8 cellular contexts compared by ENCODE assay signal in the genomic region with DNA sequence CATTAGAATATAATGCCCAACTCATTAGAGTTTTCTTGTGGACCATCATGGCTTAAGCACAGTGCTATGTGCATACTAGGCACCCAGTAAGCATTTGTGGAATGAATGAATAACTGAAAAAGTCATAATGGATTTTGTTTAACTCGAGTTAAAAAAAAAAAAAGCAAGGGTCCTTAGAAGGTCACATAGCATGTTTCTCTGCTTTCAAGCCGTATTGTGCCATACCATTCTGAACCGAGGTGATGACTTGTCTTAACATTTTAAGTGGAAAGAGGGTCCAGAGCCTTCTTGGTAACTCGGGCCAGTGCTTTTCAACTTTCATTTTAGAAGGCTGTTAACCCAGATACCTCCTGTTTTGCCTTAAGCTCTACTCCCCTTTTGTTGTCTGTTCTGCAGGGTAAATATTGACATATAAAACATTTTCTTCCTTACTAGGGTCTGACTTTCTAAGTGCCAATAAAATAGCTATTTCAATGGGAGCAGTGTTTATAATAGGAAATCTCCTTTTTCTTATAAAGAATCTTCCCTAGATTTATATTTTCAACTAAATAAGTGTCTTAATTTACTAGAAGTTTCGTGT. TPM values are rescaled to one million over a fixed set of nuclear protein-coding genes. Genes with fewer than 3 reads are reported as not detected.
DNase-seq lines count a peak whose midpoint lies in the region; ATAC-seq and TF ChIP-seq lines count a peak whose summit lies in the region.

No MANE protein-coding gene starts in this region.

- H3K4me3 Mint-ChIP-seq in activated CD8-positive, alpha-beta memory T cell treated with anti-CD3 and anti-CD28 coated beads, Interleukin-2, amount 10 ng/mL, durations not matched to agents 7 days and 5 days: peak overlapping the region; percentile 91
- peak overlapping the region; percentile 99 for H3K4me3 Mint-ChIP-seq in activated naive CD8-positive, alpha-beta T cell

- TF ChIP-seq POLR2A in testis (IDR thresholded peaks at IDR 0.05): no peak

- H3K36me3 Mint-ChIP-seq in activated CD8-positive, alpha-beta memory T cell treated with anti-CD3 and anti-CD28 coated beads, Interleukin-2, amount 10 ng/mL, durations not matched to agents 7 days and 5 days: peaks cover 26% of the 10 kb centered on the region
- H3K36me3 Mint-ChIP-seq in activated naive CD8-positive, alpha-beta T cell: peaks cover 2% of the 10 kb centered on the region

- H3K27me3 Mint-ChIP-seq in activated CD8-positive, alpha-beta memory T cell treated with anti-CD3 and anti-CD28 coated beads, Interleukin-2, amount 10 ng/mL, durations not matched to agents 7 days and 5 days: no peaks in the 10 kb centered on the region
- no peaks in the 10 kb centered on the region for H3K27me3 Mint-ChIP-seq in activated naive CD8-positive, alpha-beta T cell

- peak overlapping the region; percentile 81; the same call in 1 of the 2 replicates for H3K9ac ChIP-seq in iPS-20b (ENCODE audit: low read depth, low read length)

- DNase-seq in activated CD8-positive, alpha-beta memory T cell treated with anti-CD3 and anti-CD28 coated beads, Interleukin-2, amount 10 ng/mL, durations not matched to agents 7 days and 5 days: no peak
- DNase-seq in activated CD8-positive, alpha-beta memory T cell treated with anti-CD3 and anti-CD28 coated beads for 24 hours: no peak
- DNase-seq in testis (no peak), iPS-NIHi11 (ENCODE audit: low spot score) (no peak), hepatic stellate cell (ENCODE audit: low spot score) (no peak)

- peaks cover 50% of the 10 kb centered on the region for H3K4me1 Mint-ChIP-seq in activated CD8-positive, alpha-beta memory T cell treated with anti-CD3 and anti-CD28 coated beads, Interleukin-2, amount 10 ng/mL, durations not matched to agents 7 days and 5 days
- peaks cover 50% of the 10 kb centered on the region for H3K4me1 Mint-ChIP-seq in activated naive CD8-positive, alpha-beta T cell (ENCODE audit: low read depth)

- no peaks in the 10 kb centered on the region for H3K9me3 Mint-ChIP-seq in activated CD8-positive, alpha-beta memory T cell treated with anti-CD3 and anti-CD28 coated beads, Interleukin-2, amount 10 ng/mL, durations not matched to agents 7 days and 5 days (ENCODE audit: low read depth)
- no peaks in the 10 kb centered on the region for H3K9me3 Mint-ChIP-seq in activated naive CD8-positive, alpha-beta T cell (ENCODE audit: low read depth)

- H3K36me3 ChIP-seq in iPS-20b (ENCODE audit: insufficient read depth, low read depth, low read length) (no peaks in the 10 kb centered on the region), testis (ENCODE audit: low read depth, missing control alignments) (no peaks in the 10 kb centered on the region)

- H3K27me3 ChIP-seq in iPS-20b (ENCODE audit: insufficient read depth, low read length) (no peaks in the 10 kb centered on the region), testis (no peaks in the 10 kb centered on the region)

- TF ChIP-seq CTCF in testis (IDR thresholded peaks at IDR 0.05): no peak

- H3K4me1 ChIP-seq in iPS-20b (ENCODE audit: insufficient read depth, low read length): peaks cover 8% of the 10 kb centered on the region; the same call in 1 of the 2 replicates
- peaks cover 9% of the 10 kb centered on the region for H3K4me1 ChIP-seq in testis

- WGBS in testis, 2 donors: 19 to 25% methylated on average over 5 of the region's 5 CpGs

- ATAC-seq in activated CD8-positive, alpha-beta memory T cell treated with anti-CD3 and anti-CD28 coated beads, Interleukin-2, amount 10 ng/mL, durations not matched to agents 7 days and 5 days: no peak
- ATAC-seq in GM18861 (IDR thresholded peaks at IDR 0.05; ENCODE audit: unreplicated experiment): no peak

- intact Hi-C loops in testis (cut with DNase I; ENCODE audit: low total_unique reads): no loop called here

- H3K4me3 ChIP-seq in iPS-20b (ENCODE audit: low read length): peak overlapping the region; percentile 94
- peak overlapping the region in 1 of 2 donors; percentile 82 for H3K4me3 ChIP-seq in testis

- CTCF ChIA-PET in activated CD8-positive, alpha-beta memory T cell treated with anti-CD3 and anti-CD28 coated beads, Interleukin-2, amount 10 ng/mL, durations not matched to agents 7 days and 5 days (lab: Charles Lee): interaction anchor here (0.8 to 3.1 kb wide), 4 partner anchors 10 to 230 kb away, joined by 3 to 12 read pairs (median 4); no protein-coding TSS in a partner anchor

- peak overlapping the region; percentile 96 for H3K27ac Mint-ChIP-seq in activated CD8-positive, alpha-beta memory T cell treated with anti-CD3 and anti-CD28 coated beads, Interleukin-2, amount 10 ng/mL, durations not matched to agents 7 days and 5 days
- H3K27ac Mint-ChIP-seq in activated naive CD8-positive, alpha-beta T cell: peak overlapping the region; percentile 99

- H3K27ac ChIP-seq in iPS-20b (ENCODE audit: low read length) (no peak overlapping the region), testis (peak overlapping the region; percentile 85 to 95)

- no peaks in the 10 kb centered on the region for H3K9me3 ChIP-seq in iPS-20b (ENCODE audit: insufficient read depth, low read depth, low read length)
- H3K9me3 ChIP-seq in testis: no peaks in the 10 kb centered on the region

RNA-seq across cellular contexts. Expression of a gene that starts 0.8 kb away (rescaled TPM):
- 1 to 10 TPM; 3.7 to 4.6 TPM for total RNA-seq in activated CD8-positive, alpha-beta memory T cell treated with anti-CD3 and anti-CD28 coated beads, Interleukin-2, amount 10 ng/mL, durations not matched to agents 7 days and 5 days
- 1 to 10 TPM; 1.0 to 2.2 TPM for total RNA-seq in testis
- polyA plus RNA-seq in testis (ENCODE audit: insufficient read depth, low read depth, low replicate concordance): 1.6 TPM

RNA-seq across cellular contexts. Expression of a gene that starts 1.4 kb away (rescaled TPM):
- 10 to 100 TPM; 38.4 to 41.3 TPM for total RNA-seq in activated CD8-positive, alpha-beta memory T cell treated with anti-CD3 and anti-CD28 coated beads, Interleukin-2, amount 10 ng/mL, durations not matched to agents 7 days and 5 days
- 10 to 100 TPM; 23.8 to 26.7 TPM for total RNA-seq in testis
- polyA plus RNA-seq in testis (ENCODE audit: insufficient read depth, low read depth, low replicate concordance): 8.7 TPM

RNA-seq across cellular contexts. Expression of a gene that starts 54.3 kb away (rescaled TPM):
- total RNA-seq in activated CD8-positive, alpha-beta memory T cell treated with anti-CD3 and anti-CD28 coated beads, Interleukin-2, amount 10 ng/mL, durations not matched to agents 7 days and 5 days: not detected
- total RNA-seq in testis: 10 to 100 TPM in 1 of 2 donors, 1 to 10 TPM in 1; 8.8 to 18.7 TPM
- polyA plus RNA-seq in testis (ENCODE audit: insufficient read depth, low read depth, low replicate concordance): 67.3 TPM

Comparison
In these comparisons a context has a peak if more than half of its experiments do, and no peak if none do; other contexts are left out.
1. RNA of a gene that starts 54.3 kb away (total RNA-seq): 8.8 to 18.7 TPM in testis; not detected in activated CD8-positive, alpha-beta memory T cell treated with anti-CD3 and anti-CD28 coated beads, Interleukin-2, amount 10 ng/mL, durations not matched to agents 7 days and 5 days; every median in the first group is over 4 times any median in the second.